In genomic region chr6:4883298-4883697, GRCh38 we compare ENCODE assay signal across 30 cellular contexts.
A peak's percentile ranks its signal among the peaks of the same experiment; 100 is the strongest.
DNase-seq lines count a peak whose midpoint lies in the region; ATAC-seq, FAIRE-seq and TF ChIP-seq lines count a peak whose summit lies in the region.
"Had no signal": no experiment of that assay in that cellular context is flagged by ENCODE, and none has a peak within 500 bp of the region (broad histone marks: within the 10 kb centered on the region; RNA-seq: fewer than 3 reads in every experiment).

No MANE protein-coding gene starts in this region.

- no peak for TF ChIP-seq CTCF in CD14-positive monocyte (IDR thresholded peaks at IDR 0.05)

- intact Hi-C loops in CD14-positive monocyte (cut with micrococcal nuclease): no loop called here

- H3K27me3 Mint-ChIP-seq in T-helper 17 cell (no peaks in the 10 kb centered on the region), CD14-positive monocyte (ENCODE audit: low read depth in 3 of 3) (peaks cover 0 to 3% (median 0%) of the 10 kb centered on the region in 3 donors)
- H3K27me3 Mint-ChIP-seq: activated naive CD8-positive, alpha-beta T cell; activated T-helper 17 cell treated with anti-CD3 and anti-CD28 coated beads, Interleukin-2, amount 50 U/mL, for 72 hours had no signal

- ATAC-seq in T-helper 17 cell (no peak), HG03159 (IDR thresholded peaks at IDR 0.05; ENCODE audit: unreplicated experiment) (no peak)
- ATAC-seq: activated T-helper 17 cell treated with anti-CD3 and anti-CD28 coated beads, Interleukin-2, amount 50 U/mL, for 72 hours; lower lobe of right lung; stimulated activated effector memory CD8-positive, alpha-beta T cell treated with anti-CD3 and anti-CD28 coated beads, Interleukin-12 subunit alpha, Interleukin-12 subunit beta, amount 100 ng/mL, for 72 hours had no signal

- no peak for TF ChIP-seq POLR2A in GM12891 (IDR thresholded peaks at IDR 0.05; ENCODE audit: low read depth, low read length)

- H3K36me3 Mint-ChIP-seq in T-helper 17 cell (ENCODE audit: low read depth) (no peaks in the 10 kb centered on the region), CD14-positive monocyte (no peaks in the 10 kb centered on the region)
- H3K36me3 Mint-ChIP-seq: activated naive CD8-positive, alpha-beta T cell; stimulated activated effector memory CD8-positive, alpha-beta T cell treated with anti-CD3 and anti-CD28 coated beads, Interleukin-12 subunit alpha, Interleukin-12 subunit beta, amount 100 ng/mL, for 72 hours had no signal

- no peaks in the 10 kb centered on the region for H3K9me3 ChIP-seq in T-helper 17 cell (ENCODE audit: control insufficient read depth, low read length, poor library complexity, severe bottlenecking)
- H3K9me3 ChIP-seq: lower lobe of right lung, right atrium auricular region, spleen had no signal

- H3K9me3 Mint-ChIP-seq in CD14-positive monocyte: peaks cover 0 to 4% (median 2%) of the 10 kb centered on the region in 7 donors
- H3K9me3 Mint-ChIP-seq: activated T-helper 17 cell treated with anti-CD3 and anti-CD28 coated beads, Interleukin-2, amount 50 U/mL, for 72 hours; stimulated activated effector memory CD8-positive, alpha-beta T cell treated with anti-CD3 and anti-CD28 coated beads, Interleukin-12 subunit alpha, Interleukin-12 subunit beta, amount 100 ng/mL, for 72 hours had no signal

- FAIRE-seq in GM12891 (lab: Jason Lieb, UNC): peak; percentile 13
- FAIRE-seq: kidney had no signal

- DNase-seq in COR-L47 (lab: John Stamatoyannopoulos, UW) (peak; percentile 86), GM12891 (ENCODE audit: insufficient read length, low spot score) (no peak), NCI-H2196 treated with DMSO at 0.1 percent for 48 hours (lab: John Stamatoyannopoulos, UW; ENCODE audit: unreplicated experiment) (peak; percentile 22), myocyte (ENCODE audit: low read depth) (peak; percentile 53), T-helper 17 cell (no peak), CD14-positive monocyte (ENCODE audit: low spot score) (no peak)
- DNase-seq: activated CD4-positive, alpha-beta T cell treated with anti-CD3 and anti-CD28 coated beads, Interleukin-2, amount 50 U/mL, for 4 hours; activated CD4-positive, CD25-positive, alpha-beta regulatory T cell; activated CD8-positive, alpha-beta memory T cell treated with anti-CD3 and anti-CD28 coated beads, Interleukin-2, amount 50 U/mL, for 4 hours; aorta; central memory CD4-positive, alpha-beta T cell; dorsolateral prefrontal cortex; GDM1; glutamatergic neuron; GM23248; KG1; kidney; lower lobe of right lung; NCI-H2171 treated with DMSO at 0.1 percent for 48 hours; NCI-H82; nephron progenitor cell; PC-9; SHP77 treated with DMSO at 0.1 percent for 48 hours; spleen; stimulated activated CD4-positive, alpha-beta T cell treated with anti-CD3 and anti-CD28 coated beads, Interleukin-2, amount 100 ng/mL, for 48 hours had no signal

- peaks cover 29% of the 10 kb centered on the region for H3K4me1 Mint-ChIP-seq in T-helper 17 cell
- H3K4me1 Mint-ChIP-seq in CD14-positive monocyte: peaks cover 55% of the 10 kb centered on the region

- H3K4me3 Mint-ChIP-seq in T-helper 17 cell (no peak overlapping the region), CD14-positive monocyte (no peak overlapping the region)
- H3K4me3 Mint-ChIP-seq: activated naive CD8-positive, alpha-beta T cell; activated T-helper 17 cell treated with anti-CD3 and anti-CD28 coated beads, Interleukin-2, amount 50 U/mL, for 72 hours; nephron progenitor cell; stimulated activated effector memory CD8-positive, alpha-beta T cell treated with anti-CD3 and anti-CD28 coated beads, Interleukin-12 subunit alpha, Interleukin-12 subunit beta, amount 100 ng/mL, for 72 hours had no signal

- H3K27ac Mint-ChIP-seq in T-helper 17 cell (no peak overlapping the region), CD14-positive monocyte (no peak overlapping the region)
- H3K27ac Mint-ChIP-seq: activated naive CD8-positive, alpha-beta T cell; activated T-helper 17 cell treated with anti-CD3 and anti-CD28 coated beads, Interleukin-2, amount 50 U/mL, for 72 hours; nephron progenitor cell; stimulated activated effector memory CD8-positive, alpha-beta T cell treated with anti-CD3 and anti-CD28 coated beads, Interleukin-12 subunit alpha, Interleukin-12 subunit beta, amount 100 ng/mL, for 72 hours had no signal

TF ChIP-seq in GM12891, 5 proteins besides CTCF, POLR2A, EP300 and RAD21:
- TF ChIP-seq SPI1 (IDR thresholded peaks at IDR 0.05; ENCODE audit: low read depth, low read length) (no peak), TAF1 (IDR thresholded peaks at IDR 0.05; ENCODE audit: low read depth, low read length) (no peak), POU2F2 (IDR thresholded peaks at IDR 0.05; ENCODE audit: low read depth, low read length) (no peak)

Comparison
In these comparisons a context has a peak if more than half of its experiments do, and no peak if none do; other contexts are left out.
1. DNase-seq: peak in COR-L47 (single experiment), NCI-H2196 treated with DMSO at 0.1 percent for 48 hours (single experiment) and myocyte (single experiment); none in GM12891 (single experiment), T-helper 17 cell (0 of 3) and CD14-positive monocyte (single experiment).